Comparison of ENCODE assay signal across 15 cellular contexts in genomic region chr3:49460956-49461355, GRCh38. TPM values are rescaled to one million over a fixed set of nuclear protein-coding genes. Genes with fewer than 3 reads are reported as not detected.
DNase-seq lines count a peak whose midpoint lies in the region; ATAC-seq and TF ChIP-seq lines count a peak whose summit lies in the region.
"Had no signal": no experiment of that assay in that cellular context is flagged by ENCODE, and none has a peak within 500 bp of the region (broad histone marks: within the 10 kb centered on the region; RNA-seq: fewer than 3 reads in every experiment).

No MANE protein-coding gene starts in this region.

- no peak for TF ChIP-seq EP300 in tibial nerve (IDR thresholded peaks at IDR 0.05)

- H3K4me2 ChIP-seq in PC-9: peak overlapping the region; percentile 75
- H3K4me2 ChIP-seq in mammary epithelial cell (ENCODE audit: insufficient read depth, low read depth, low read length): no peak overlapping the region

- H3F3A ChIP-seq in PC-9 (ENCODE audit: insufficient read depth, low read depth): peaks cover 25% of the 10 kb centered on the region

- 53% methylated on average over 3 of the region's 4 CpGs for WGBS in mammary epithelial cell (ENCODE audit: low coverage, missing lambda C conversion rate)
- 81 to 86% methylated on average over 4 of the region's 4 CpGs for WGBS in tibial nerve, 2 donors

- intact Hi-C loops in PC-9 (cut with micrococcal nuclease; ENCODE audit: unreplicated experiment): loop anchor here (5.0 kb wide), 1 partner anchor 41 kb away; no protein-coding TSS in a partner anchor
- intact Hi-C loops in mammary epithelial cell (cut with micrococcal nuclease): no loop called here

- dilution Hi-C loops in mammary epithelial cell (cut with HindIII; ENCODE audit: low sequenced_read_pairs): no loop called here

- CTCF ChIA-PET in PC-9 (lab: Charles Lee) (no interaction called here), mammary epithelial cell (lab: Charles Lee; ENCODE audit: low non-redundant PET) (no interaction called here)

- H2AFZ ChIP-seq in PC-9 (no peak overlapping the region), mammary epithelial cell (ENCODE audit: low read depth, low read length) (peak overlapping the region; percentile 86)

- TF ChIP-seq CTCF in PC-9 (conservative IDR thresholded peaks at IDR 0.05) (no peak), mammary epithelial cell (conservative IDR thresholded peaks at IDR 0.05 in 1 of 2, IDR thresholded peaks at IDR 0.05 in 1 of 2; ENCODE audit: extremely low read depth in 1 of 2, insufficient read depth in 1 of 2, low read depth in 1 of 2, low read length in 2 of 2) (no peak), tibial nerve (IDR thresholded peaks at IDR 0.05) (no peak)

- H3K4me3 ChIP-seq in PC-9: peak overlapping the region; percentile 33; the same call in 1 of the 2 replicates
- H3K4me3 ChIP-seq in mammary epithelial cell (replicated peaks in 1 of 3; ENCODE audit: insufficient read depth in 1 of 3, low read depth in 2 of 3, low read length in 3 of 3): no peak overlapping the region
- no peak overlapping the region for H3K4me3 ChIP-seq in mucosa of stomach (ENCODE audit: low read length)
- no peak overlapping the region for H3K4me3 ChIP-seq in tibial nerve
- H3K4me3 ChIP-seq: lung, sigmoid colon had no signal

- H3K9ac ChIP-seq in mammary epithelial cell (ENCODE audit: insufficient read depth, low read length): no peak overlapping the region
- peak overlapping the region; percentile 0 for H3K9ac ChIP-seq in mucosa of stomach (ENCODE audit: low read length)

- POLR2A ChIA-PET in PC-9 (lab: Charles Lee; ENCODE audit: unreplicated experiment): interaction anchor here (0.6 kb wide), 1 partner anchor 10 kb away, joined by 4 read pairs; no protein-coding TSS in a partner anchor

- H4K20me1 ChIP-seq in PC-9 (ENCODE audit: insufficient read depth) (no peaks in the 10 kb centered on the region), mammary epithelial cell (ENCODE audit: insufficient read depth, low read length) (no peaks in the 10 kb centered on the region)

- H3K79me2 ChIP-seq in PC-9 (ENCODE audit: low read depth) (no peaks in the 10 kb centered on the region), mammary epithelial cell (ENCODE audit: insufficient read depth, low read length) (no peaks in the 10 kb centered on the region)

- no peaks in the 10 kb centered on the region for H3K27me3 ChIP-seq in PC-9 (ENCODE audit: insufficient read depth, low read depth)
- H3K27me3 ChIP-seq in mammary epithelial cell (ENCODE audit: insufficient read depth, low read length): no peaks in the 10 kb centered on the region
- no peaks in the 10 kb centered on the region for H3K27me3 ChIP-seq in mucosa of stomach (ENCODE audit: control insufficient read depth, insufficient read depth, low read length)
- no peaks in the 10 kb centered on the region for H3K27me3 ChIP-seq in tibial nerve
- H3K27me3 ChIP-seq: neutrophil, sigmoid colon had no signal

- H3K9me2 ChIP-seq in PC-9 (ENCODE audit: insufficient read depth): no peaks in the 10 kb centered on the region

- no peak for TF ChIP-seq POLR2A in tibial nerve (IDR thresholded peaks at IDR 0.05)

- no peak for ATAC-seq in GM21528 (IDR thresholded peaks at IDR 0.05; ENCODE audit: low FRiP score, unreplicated experiment)

- no peaks in the 10 kb centered on the region for H3K9me3 ChIP-seq in PC-9 (ENCODE audit: insufficient read depth, low read depth)
- H3K9me3 ChIP-seq in mammary epithelial cell (replicated peaks; ENCODE audit: insufficient read depth, low read length): no peaks in the 10 kb centered on the region
- H3K9me3 ChIP-seq in mucosa of stomach (ENCODE audit: control insufficient read depth, low read length): no peaks in the 10 kb centered on the region
- H3K9me3 ChIP-seq in tibial nerve: no peaks in the 10 kb centered on the region
- H3K9me3 ChIP-seq: neutrophil, sigmoid colon had no signal

- in situ Hi-C loops in mammary epithelial cell (cut with MboI; ENCODE audit: low sequenced_read_pairs in 2 of 2): no loop called here

- DNase-seq in PC-9: no peak
- no peak for DNase-seq in mammary epithelial cell
- no peak for DNase-seq in tibial nerve (ENCODE audit: low spot score in 2 of 2)
- no peak for DNase-seq in activated CD4-positive, CD25-positive, alpha-beta regulatory T cell (lab: John Stamatoyannopoulos, UW)
- DNase-seq in putamen (ENCODE audit: low spot score): no peak
- DNase-seq: activated T-cell treated with anti-CD3 and anti-CD28 coated beads, Interleukin-2, amount 50 U/mL, for 48 hours; cerebellar nuclear complex; NCI-H2107; sigmoid colon; stimulated activated CD4-positive, alpha-beta T cell treated with anti-CD3 and anti-CD28 coated beads, Interleukin-2, amount 100 ng/mL, for 48 hours; stimulated activated CD8-positive, alpha-beta memory T cell treated with anti-CD3 and anti-CD28 coated beads, Interleukin-4, amount 100 ng/mL, for 48 hours had no signal

- peak overlapping the region; percentile 84 for H3K27ac ChIP-seq in PC-9
- no peak overlapping the region for H3K27ac ChIP-seq in mammary epithelial cell (ENCODE audit: insufficient read depth, low read depth, low read length)
- H3K27ac ChIP-seq in tibial nerve: peak overlapping the region; percentile 0 to 94 (median 70)
- H3K27ac ChIP-seq: neutrophil had no signal

- BruUV-seq in PC-9 (replicated peaks; lab: Mats Ljungman, UMichigan): no TSS peak
- no TSS peak for BruUV-seq in mammary epithelial cell (replicated peaks; lab: Mats Ljungman, UMichigan)

- H3K4me1 ChIP-seq in PC-9 (replicated peaks; ENCODE audit: insufficient read depth) (peaks cover 69% of the 10 kb centered on the region), mammary epithelial cell (ENCODE audit: insufficient read depth, low read length) (peaks cover 26% of the 10 kb centered on the region), mucosa of stomach (ENCODE audit: control insufficient read depth, insufficient read depth, low read length) (peaks cover 25% of the 10 kb centered on the region), tibial nerve (peaks cover 0 to 44% (median 21%) of the 10 kb centered on the region in 4 donors)

- H3K36me3 ChIP-seq in PC-9 (ENCODE audit: low read depth): no peaks in the 10 kb centered on the region
- no peaks in the 10 kb centered on the region for H3K36me3 ChIP-seq in mammary epithelial cell (ENCODE audit: insufficient read depth, low read length)
- no peaks in the 10 kb centered on the region for H3K36me3 ChIP-seq in mucosa of stomach (ENCODE audit: control insufficient read depth, insufficient read depth, low read length)
- H3K36me3 ChIP-seq in tibial nerve: no peaks in the 10 kb centered on the region
- H3K36me3 ChIP-seq: neutrophil, sigmoid colon had no signal

RNA-seq across cellular contexts. Expression of gene DAG1, which starts 9.1 kb away (rescaled TPM):
- total RNA-seq in PC-9 (2021): 156 and 206 TPM in 2 replicates
- 100 to 1,000 TPM in 1 of 2 donors, 10 to 100 TPM in 1; 68.9 to 162 TPM for total RNA-seq in mammary epithelial cell
- 51.0 TPM for polyA plus RNA-seq in mammary epithelial cell
- 151 TPM for polyA minus RNA-seq in mammary epithelial cell
- total RNA-seq in tibial nerve: 100 to 1,000 TPM; 113 to 142 (median 126) TPM

RNA-seq across cellular contexts. Expression of gene NICN1, which starts 31.8 kb away (rescaled TPM):
- total RNA-seq in PC-9 (2021) (14.6 and 23.7 TPM in 2 replicates), mammary epithelial cell (10 to 100 TPM in 1 of 2 donors, 1 to 10 TPM in 1; 7.3 to 12.5 TPM), tibial nerve (10 to 100 TPM in 1 of 4 donors, 1 to 10 TPM in 2, not detected in 1; 2.1 to 14.7 (median 7.7) TPM)
- 7.3 TPM for polyA plus RNA-seq in mammary epithelial cell
- 2.1 TPM for polyA minus RNA-seq in mammary epithelial cell

RNA-seq across cellular contexts. Expression of gene AMT, which starts 38.7 kb away (rescaled TPM):
- total RNA-seq in PC-9 (2021): 12.9 and 17.6 TPM in 2 replicates
- 1 to 10 TPM; 1.2 to 3.8 TPM for total RNA-seq in mammary epithelial cell
- 1.7 TPM for polyA plus RNA-seq in mammary epithelial cell
- not detected for polyA minus RNA-seq in mammary epithelial cell
- total RNA-seq in tibial nerve: 10 to 100 TPM in 2 of 4 donors, 1 to 10 TPM in 2; 7.0 to 20.8 (median 9.5) TPM

RNA-seq across cellular contexts. Expression of gene TCTA, which starts 48.7 kb away (rescaled TPM):
- total RNA-seq in PC-9 (2021): 17.0 and 17.2 TPM in 2 replicates
- total RNA-seq in mammary epithelial cell: 10 to 100 TPM; 17.3 to 21.7 TPM
- 29.2 TPM for polyA plus RNA-seq in mammary epithelial cell
- polyA minus RNA-seq in mammary epithelial cell: 30.4 TPM
- 10 to 100 TPM; 24.6 to 52.9 (median 30.1) TPM for total RNA-seq in tibial nerve

RNA-seq across cellular contexts. Expression of gene RHOA, which starts 49.2 kb away (rescaled TPM):
- total RNA-seq in PC-9 (2021) (413 and 416 TPM in 2 replicates), mammary epithelial cell (100 to 1,000 TPM; 406 to 421 TPM), tibial nerve (100 to 1,000 TPM; 532 to 825 (median 698) TPM)
- 486 TPM for polyA plus RNA-seq in mammary epithelial cell
- 1,295 TPM for polyA minus RNA-seq in mammary epithelial cell
